8 cellular contexts compared by ENCODE assay signal in the genomic region with DNA sequence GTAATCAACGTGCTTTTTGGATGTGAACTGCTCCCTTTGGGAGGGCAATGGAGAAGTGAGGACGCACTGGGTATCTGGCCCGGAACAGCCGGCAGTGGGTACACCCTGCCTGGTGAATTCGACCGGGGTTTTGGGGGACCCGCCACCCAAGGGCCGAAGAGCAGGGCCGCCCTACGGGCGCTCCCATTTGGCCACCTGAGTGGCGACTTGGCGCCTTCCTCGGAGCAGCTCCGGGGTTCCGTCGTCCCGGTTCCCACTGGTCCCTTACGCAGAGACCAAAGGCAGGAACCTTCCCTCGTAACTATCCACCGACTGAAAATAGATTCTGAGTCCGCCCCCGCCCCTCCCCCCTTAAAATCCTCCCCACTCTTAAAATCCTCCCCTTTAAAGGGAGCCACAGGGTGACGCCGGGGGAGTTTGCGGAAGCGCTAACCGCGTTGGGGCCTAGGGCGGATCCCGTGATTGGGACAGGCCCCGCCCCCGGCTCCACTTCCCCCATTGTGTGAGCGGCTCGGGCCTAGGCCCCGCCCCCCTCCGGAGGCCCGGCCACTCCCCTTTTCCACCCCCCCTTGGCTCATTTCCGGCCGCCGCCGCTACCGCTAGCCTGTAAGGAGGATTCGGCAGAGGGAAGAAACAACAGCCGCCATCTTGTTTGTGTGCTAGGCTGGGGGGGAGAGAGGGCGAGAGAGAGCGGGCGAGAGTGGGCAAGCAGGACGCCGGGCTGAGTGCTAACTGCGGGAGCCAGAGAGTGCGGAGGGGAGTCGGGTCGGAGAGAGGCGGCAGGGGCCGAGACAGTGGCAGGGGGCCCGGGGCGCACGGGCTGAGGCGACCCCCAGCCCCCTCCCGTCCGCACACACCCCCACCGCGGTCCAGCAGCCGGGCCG. TPM values are rescaled to one million over a fixed set of nuclear protein-coding genes. Genes with fewer than 3 reads are reported as not detected.
A peak's percentile ranks its signal among the peaks of the same experiment; 100 is the strongest.
DNase-seq lines count a peak whose midpoint lies in the region; ATAC-seq and TF ChIP-seq lines count a peak whose summit lies in the region.

No MANE protein-coding gene starts in this region.

- ATAC-seq in naive thymus-derived CD4-positive, alpha-beta T cell, result peak; percentile 95
- peak; percentile 91 for ATAC-seq in stimulated activated memory B cell treated with anti-CD40 and anti-IgM and Interleukin-4, amounts not matched to agents 10 μg/mL and 1 μg/mL and 100 μg/mL, for 72 hours

- peak overlapping the region; percentile 70 for H3K4me3 ChIP-seq in LNCaP clone FGC (ENCODE audit: low read depth, low read length)
- peak overlapping the region; percentile 72 to 91 (median 82) for H3K4me3 ChIP-seq in fibroblast of lung (replicated peaks in 1 of 4; ENCODE audit: control extremely low read depth in 1 of 4, insufficient read depth in 1 of 4, low read depth in 3 of 4, low read length in 4 of 4)
- H3K4me3 ChIP-seq in naive thymus-derived CD4-positive, alpha-beta T cell (ENCODE audit: low read length), result peak overlapping the region; percentile 99

- CTCF ChIA-PET in naive thymus-derived CD4-positive, alpha-beta T cell (lab: Charles Lee), result no interaction called here

- H3K27ac Mint-ChIP-seq in activated T-helper 2 cell treated with anti-CD3 and anti-CD28 coated beads, Interferon-gamma antibody, Interleukin-2, Interleukin-4, amounts not matched to agents 10 μg/mL and 5 μg/mL and 100 μg/mL, durations not matched to agents 14 hours and 24 hours and 36 hours, result peak overlapping the region; percentile 100
- peak overlapping the region; percentile 99 to 100 (median 99) for H3K27ac Mint-ChIP-seq in naive thymus-derived CD4-positive, alpha-beta T cell
- peak overlapping the region; percentile 98 for H3K27ac Mint-ChIP-seq in stimulated activated memory B cell treated with anti-CD40 and anti-IgM and Interleukin-4, amounts not matched to agents 10 μg/mL and 1 μg/mL and 100 μg/mL, for 72 hours

- H3K4me1 Mint-ChIP-seq in activated T-helper 2 cell treated with anti-CD3 and anti-CD28 coated beads, Interferon-gamma antibody, Interleukin-2, Interleukin-4, amounts not matched to agents 10 μg/mL and 5 μg/mL and 100 μg/mL, durations not matched to agents 14 hours and 24 hours and 36 hours (ENCODE audit: low read depth), result peaks cover 27% of the 10 kb centered on the region
- peaks cover 23 to 35% (median 27%) of the 10 kb centered on the region in 7 donors for H3K4me1 Mint-ChIP-seq in naive thymus-derived CD4-positive, alpha-beta T cell
- peaks cover 32% of the 10 kb centered on the region for H3K4me1 Mint-ChIP-seq in stimulated activated memory B cell treated with anti-CD40 and anti-IgM and Interleukin-4, amounts not matched to agents 10 μg/mL and 1 μg/mL and 100 μg/mL, for 72 hours

- intact Hi-C loops in activated T-helper 2 cell treated with anti-CD3 and anti-CD28 coated beads, Interferon-gamma antibody, Interleukin-2, Interleukin-4, amounts not matched to agents 10 μg/mL and 5 μg/mL and 100 μg/mL, durations not matched to agents 14 hours and 24 hours and 36 hours (cut with micrococcal nuclease), result loop anchor here (1.0 to 5.0 kb wide), 4 partner anchors 15 to 196 kb away; a partner anchor contains a TSS
- intact Hi-C loops in naive thymus-derived CD4-positive, alpha-beta T cell (cut with micrococcal nuclease), result loop anchor here (1.0 to 10.0 kb wide), 25 partner anchors 21 to 983 kb away; a partner anchor contains a TSS

- peak overlapping the region; percentile 98 for H3K27ac ChIP-seq in fibroblast of lung (ENCODE audit: insufficient read depth, low read length)
- H3K27ac ChIP-seq in naive thymus-derived CD4-positive, alpha-beta T cell (ENCODE audit: low read depth, low read length), result peak overlapping the region; percentile 99

- H3K4me3 Mint-ChIP-seq in activated T-helper 2 cell treated with anti-CD3 and anti-CD28 coated beads, Interferon-gamma antibody, Interleukin-2, Interleukin-4, amounts not matched to agents 10 μg/mL and 5 μg/mL and 100 μg/mL, durations not matched to agents 14 hours and 24 hours and 36 hours (ENCODE audit: low read depth), result peak overlapping the region; percentile 96
- peak overlapping the region; percentile 91 to 100 (median 98) for H3K4me3 Mint-ChIP-seq in naive thymus-derived CD4-positive, alpha-beta T cell
- H3K4me3 Mint-ChIP-seq in stimulated activated memory B cell treated with anti-CD40 and anti-IgM and Interleukin-4, amounts not matched to agents 10 μg/mL and 1 μg/mL and 100 μg/mL, for 72 hours, result peak overlapping the region; percentile 100

- peaks cover 41% of the 10 kb centered on the region for H3K79me2 ChIP-seq in fibroblast of lung (ENCODE audit: control insufficient read depth, insufficient read depth, low read length)

- peaks cover 2% of the 10 kb centered on the region for H3K4me1 ChIP-seq in fibroblast of lung (ENCODE audit: control insufficient read depth, extremely low read depth, insufficient read depth, low read length)
- peaks cover 4 to 5% of the 10 kb centered on the region in 2 donors for H3K4me1 ChIP-seq in naive thymus-derived CD4-positive, alpha-beta T cell (ENCODE audit: control insufficient read depth in 2 of 2, insufficient read depth in 2 of 2, low read length in 2 of 2)

- H3K9me3 Mint-ChIP-seq in activated T-helper 2 cell treated with anti-CD3 and anti-CD28 coated beads, Interferon-gamma antibody, Interleukin-2, Interleukin-4, amounts not matched to agents 10 μg/mL and 5 μg/mL and 100 μg/mL, durations not matched to agents 14 hours and 24 hours and 36 hours, result no peaks in the 10 kb centered on the region
- H3K9me3 Mint-ChIP-seq in naive thymus-derived CD4-positive, alpha-beta T cell, result peaks cover 0 to 6% (median 0%) of the 10 kb centered on the region in 11 donors
- H3K9me3 Mint-ChIP-seq in stimulated activated memory B cell treated with anti-CD40 and anti-IgM and Interleukin-4, amounts not matched to agents 10 μg/mL and 1 μg/mL and 100 μg/mL, for 72 hours, result no peaks in the 10 kb centered on the region

- no peaks in the 10 kb centered on the region for H3K27me3 ChIP-seq in fibroblast of lung (ENCODE audit: control insufficient read depth, insufficient read depth, low read length)
- no peaks in the 10 kb centered on the region for H3K27me3 ChIP-seq in naive thymus-derived CD4-positive, alpha-beta T cell (ENCODE audit: control insufficient read depth in 2 of 2, insufficient read depth in 2 of 2, low read length in 2 of 2)

- peak overlapping the region; percentile 99 for H3K9ac ChIP-seq in fibroblast of lung (ENCODE audit: insufficient read depth, low read length)

- TF ChIP-seq CTCF in LNCaP clone FGC (IDR thresholded peaks at IDR 0.05; ENCODE audit: control insufficient read depth, extremely low read depth, insufficient read depth) (no peak), fibroblast of lung (conservative IDR thresholded peaks at IDR 0.05 in 1 of 2, IDR thresholded peaks at IDR 0.05 in 1 of 2; ENCODE audit: low read depth in 1 of 2, low read length in 2 of 2) (no peak)

- H3K36me3 ChIP-seq in fibroblast of lung (ENCODE audit: control insufficient read depth, insufficient read depth, low read length), result no peaks in the 10 kb centered on the region
- peaks cover 0 to 11% (median 0%) of the 10 kb centered on the region in 3 experiments for H3K36me3 ChIP-seq in naive thymus-derived CD4-positive, alpha-beta T cell (ENCODE audit: control insufficient read depth in 2 of 3, insufficient read depth in 3 of 3, low read length in 3 of 3)

- DNase-seq in Daoy (ENCODE audit: low read depth) (peak; percentile 97), GOT3 (lab: John Stamatoyannopoulos, UW) (peak; percentile 95), LNCaP clone FGC (ENCODE audit: low read depth) (peak; percentile 93), RPMI8226 (peak; percentile 99), fibroblast of lung (ENCODE audit: low read depth in 2 of 2) (peak; percentile 97 to 99)
- peak; percentile 98 for DNase-seq in activated T-helper 2 cell treated with anti-CD3 and anti-CD28 coated beads, Interferon-gamma antibody, Interleukin-2, Interleukin-4, amounts not matched to agents 10 μg/mL and 5 μg/mL and 100 μg/mL, durations not matched to agents 14 hours and 24 hours and 36 hours (ENCODE audit: low spot score)
- peak; percentile 98 to 99 (median 99) for DNase-seq in naive thymus-derived CD4-positive, alpha-beta T cell

- H4K20me1 ChIP-seq in fibroblast of lung (ENCODE audit: control insufficient read depth, extremely low read depth, insufficient read depth, low read length), result peaks cover 8% of the 10 kb centered on the region

- H3K27me3 Mint-ChIP-seq in activated T-helper 2 cell treated with anti-CD3 and anti-CD28 coated beads, Interferon-gamma antibody, Interleukin-2, Interleukin-4, amounts not matched to agents 10 μg/mL and 5 μg/mL and 100 μg/mL, durations not matched to agents 14 hours and 24 hours and 36 hours (ENCODE audit: low read depth), result no peaks in the 10 kb centered on the region
- H3K27me3 Mint-ChIP-seq in naive thymus-derived CD4-positive, alpha-beta T cell, result peaks cover 0 to 2% (median 0%) of the 10 kb centered on the region in 5 donors
- no peaks in the 10 kb centered on the region for H3K27me3 Mint-ChIP-seq in stimulated activated memory B cell treated with anti-CD40 and anti-IgM and Interleukin-4, amounts not matched to agents 10 μg/mL and 1 μg/mL and 100 μg/mL, for 72 hours

- peaks cover 26% of the 10 kb centered on the region for H3K36me3 Mint-ChIP-seq in activated T-helper 2 cell treated with anti-CD3 and anti-CD28 coated beads, Interferon-gamma antibody, Interleukin-2, Interleukin-4, amounts not matched to agents 10 μg/mL and 5 μg/mL and 100 μg/mL, durations not matched to agents 14 hours and 24 hours and 36 hours (ENCODE audit: low read depth)
- H3K36me3 Mint-ChIP-seq in naive thymus-derived CD4-positive, alpha-beta T cell, result peaks cover 3 to 17% (median 4%) of the 10 kb centered on the region in 5 donors
- H3K36me3 Mint-ChIP-seq in stimulated activated memory B cell treated with anti-CD40 and anti-IgM and Interleukin-4, amounts not matched to agents 10 μg/mL and 1 μg/mL and 100 μg/mL, for 72 hours, result peaks cover 25% of the 10 kb centered on the region

- POLR2A ChIA-PET in naive thymus-derived CD4-positive, alpha-beta T cell (lab: Charles Lee), result interaction anchor here (0.6 to 6.0 kb wide), 7 partner anchors 18 to 497 kb away, joined by 3 to 109 read pairs (median 5); a partner anchor contains a TSS

- H3K9me3 ChIP-seq in fibroblast of lung (ENCODE audit: control insufficient read depth, insufficient read depth, low read depth, low read length), result no peaks in the 10 kb centered on the region
- H3K9me3 ChIP-seq in naive thymus-derived CD4-positive, alpha-beta T cell (ENCODE audit: control insufficient read depth in 2 of 3, low read length in 3 of 3), result no peaks in the 10 kb centered on the region

- H2AFZ ChIP-seq in fibroblast of lung (ENCODE audit: low read length), result peak overlapping the region; percentile 69

- peak overlapping the region; percentile 83 for H3K4me2 ChIP-seq in fibroblast of lung (ENCODE audit: extremely low read depth, insufficient read depth, low read length)

RNA-seq across cellular contexts. Expression of a gene that starts 1.0 kb away (rescaled TPM):
- total RNA-seq in Daoy (2014; rRNA removed; shearing (Covaris generic)), result 21.7 and 40.4 TPM in 2 replicates
- total RNA-seq in activated T-helper 2 cell treated with anti-CD3 and anti-CD28 coated beads, Interferon-gamma antibody, Interleukin-2, Interleukin-4, amounts not matched to agents 10 μg/mL and 5 μg/mL and 100 μg/mL, durations not matched to agents 14 hours and 24 hours and 36 hours, result 66.5 and 68.6 TPM in 2 replicates
- 32.9 and 41.0 TPM in 2 replicates for total RNA-seq in fibroblast of lung
- 9.1 and 10.1 TPM in 2 replicates for polyA plus RNA-seq in fibroblast of lung
- 19.4 and 22.7 TPM in 2 replicates for polyA plus RNA-seq in fibroblast of lung (2012)
- 130 and 195 TPM in 2 replicates for polyA minus RNA-seq in fibroblast of lung (ENCODE audit: low replicate concordance)
- total RNA-seq in naive thymus-derived CD4-positive, alpha-beta T cell, result 100 to 1,000 TPM in 4 of 5 experiments, 10 to 100 TPM in 1; 89.3 to 155 (median 117) TPM
- 10 to 100 TPM; 13.3 to 19.5 TPM for polyA plus RNA-seq in naive thymus-derived CD4-positive, alpha-beta T cell

Comparison
In these comparisons a context has a peak if more than half of its experiments do, and no peak if none do; other contexts are left out.
1. Peak in every context shown above with its lines: DNase-seq, ATAC-seq, H3K4me3 ChIP-seq and H3K27ac ChIP-seq.